ENCODE assay signal across 1 cellular context in the genomic region with DNA sequence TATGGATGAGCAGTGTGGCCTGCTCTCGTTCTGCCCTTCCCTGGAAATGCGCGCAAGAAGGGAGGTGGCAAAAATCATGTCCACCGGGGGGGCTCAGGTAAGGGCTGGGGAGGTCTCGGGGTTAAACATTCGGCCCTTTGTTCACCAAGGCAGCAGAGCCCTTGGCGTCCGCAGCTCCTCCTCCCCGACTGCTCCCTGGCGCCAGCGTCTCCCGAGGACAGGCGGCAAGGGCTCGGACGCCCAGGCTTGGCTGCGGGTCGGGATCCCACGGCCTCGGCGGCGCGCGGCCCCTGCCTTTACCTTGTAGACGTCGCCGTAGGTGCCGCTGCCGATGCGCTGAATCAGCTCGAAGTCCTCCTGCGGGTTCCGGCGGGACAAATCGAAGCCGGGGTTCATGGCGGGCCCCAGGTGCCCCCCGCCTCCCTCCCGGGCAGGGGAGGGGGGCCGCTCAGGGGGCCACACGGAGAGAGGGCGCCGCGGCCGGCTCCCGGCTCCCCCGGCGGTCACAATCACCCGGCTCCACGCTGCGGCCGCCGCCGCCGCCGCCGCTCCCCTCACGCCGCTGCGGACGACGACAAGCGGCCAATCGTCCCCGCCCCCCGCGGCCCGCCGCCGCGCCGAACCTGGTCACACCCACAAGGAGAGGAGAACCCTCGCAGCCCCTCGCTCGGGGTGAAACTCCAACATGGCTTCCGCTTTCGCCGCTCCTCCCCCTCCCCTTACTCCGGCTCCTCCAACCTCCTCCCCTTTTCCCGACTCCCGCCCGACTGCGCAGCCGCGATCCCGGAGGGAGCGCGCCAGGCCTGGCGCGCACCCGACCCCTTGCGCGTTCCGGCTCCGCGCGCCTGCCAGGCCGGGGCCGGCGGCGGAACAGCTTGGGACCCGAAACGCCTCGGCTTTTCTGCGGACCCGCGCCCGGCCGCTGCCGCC.
TF ChIP-seq lines count a peak whose summit lies in the region.

MAP4K3 (minus strand) TSS at position 694 of the 930 bp plus-strand sequence; CDS start at position 396, 298 bp downstream.

TF ChIP-seq in HepG2, 621 proteins besides CTCF, POLR2A, EP300 and RAD21 (continued from another document and continues in another):
- TF ChIP-seq, protein P1, sequence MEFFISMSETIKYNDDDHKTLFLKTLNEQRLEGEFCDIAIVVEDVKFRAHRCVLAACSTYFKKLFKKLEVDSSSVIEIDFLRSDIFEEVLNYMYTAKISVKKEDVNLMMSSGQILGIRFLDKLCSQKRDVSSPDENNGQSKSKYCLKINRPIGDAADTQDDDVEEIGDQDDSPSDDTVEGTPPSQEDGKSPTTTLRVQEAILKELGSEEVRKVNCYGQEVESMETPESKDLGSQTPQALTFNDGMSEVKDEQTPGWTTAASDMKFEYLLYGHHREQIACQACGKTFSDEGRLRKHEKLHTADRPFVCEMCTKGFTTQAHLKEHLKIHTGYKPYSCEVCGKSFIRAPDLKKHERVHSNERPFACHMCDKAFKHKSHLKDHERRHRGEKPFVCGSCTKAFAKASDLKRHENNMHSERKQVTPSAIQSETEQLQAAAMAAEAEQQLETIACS (CRISPR knock-in tag; IDR thresholded peaks at IDR 0.05) = peak; percentile 97
- TF ChIP-seq ZSCAN21 (CRISPR knock-in tag; IDR thresholded peaks at IDR 0.05; ENCODE audit: borderline replicate concordance) = peak; percentile 20
- TF ChIP-seq MAX (IDR thresholded peaks at IDR 0.05) = peak; percentile 74
- TF ChIP-seq IRF2 (CRISPR knock-in tag; IDR thresholded peaks at IDR 0.05) = peak; percentile 31; the same call in 1 of the 2 replicates
- TF ChIP-seq IRX3 (CRISPR knock-in tag; IDR thresholded peaks at IDR 0.05; ENCODE audit: borderline replicate concordance, low read depth) = peak; percentile 86; the same call in 1 of the 2 replicates
- TF ChIP-seq ZNF430 (CRISPR knock-in tag; IDR thresholded peaks at IDR 0.05) = peak; percentile 42
- TF ChIP-seq ZFYVE20 (CRISPR knock-in tag; IDR thresholded peaks at IDR 0.05; ENCODE audit: borderline replicate concordance, low read depth) = no peak
- no peak for TF ChIP-seq KAT2B (IDR thresholded peaks at IDR 0.05; ENCODE audit: borderline replicate concordance, low read depth, low read length)
- no peak for TF ChIP-seq ZBTB49 (CRISPR knock-in tag; IDR thresholded peaks at IDR 0.05; ENCODE audit: borderline replicate concordance)
- TF ChIP-seq, protein P2, sequence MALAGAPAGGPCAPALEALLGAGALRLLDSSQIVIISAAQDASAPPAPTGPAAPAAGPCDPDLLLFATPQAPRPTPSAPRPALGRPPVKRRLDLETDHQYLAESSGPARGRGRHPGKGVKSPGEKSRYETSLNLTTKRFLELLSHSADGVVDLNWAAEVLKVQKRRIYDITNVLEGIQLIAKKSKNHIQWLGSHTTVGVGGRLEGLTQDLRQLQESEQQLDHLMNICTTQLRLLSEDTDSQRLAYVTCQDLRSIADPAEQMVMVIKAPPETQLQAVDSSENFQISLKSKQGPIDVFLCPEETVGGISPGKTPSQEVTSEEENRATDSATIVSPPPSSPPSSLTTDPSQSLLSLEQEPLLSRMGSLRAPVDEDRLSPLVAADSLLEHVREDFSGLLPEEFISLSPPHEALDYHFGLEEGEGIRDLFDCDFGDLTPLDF (CRISPR knock-in tag; IDR thresholded peaks at IDR 0.05) = peak; percentile 1; the same call in 1 of the 2 replicates
- TF ChIP-seq MED1 (CRISPR knock-in tag; IDR thresholded peaks at IDR 0.05) = peak; percentile 58
- peak in 1 of 2 experiments; percentile 86; a peak in 1 of 4 replicates for TF ChIP-seq KLF16 (CRISPR knock-in tag; IDR thresholded peaks at IDR 0.05)
- peak; percentile 89 for TF ChIP-seq BRD4 (CRISPR knock-in tag; IDR thresholded peaks at IDR 0.05)
- TF ChIP-seq, protein P3, sequence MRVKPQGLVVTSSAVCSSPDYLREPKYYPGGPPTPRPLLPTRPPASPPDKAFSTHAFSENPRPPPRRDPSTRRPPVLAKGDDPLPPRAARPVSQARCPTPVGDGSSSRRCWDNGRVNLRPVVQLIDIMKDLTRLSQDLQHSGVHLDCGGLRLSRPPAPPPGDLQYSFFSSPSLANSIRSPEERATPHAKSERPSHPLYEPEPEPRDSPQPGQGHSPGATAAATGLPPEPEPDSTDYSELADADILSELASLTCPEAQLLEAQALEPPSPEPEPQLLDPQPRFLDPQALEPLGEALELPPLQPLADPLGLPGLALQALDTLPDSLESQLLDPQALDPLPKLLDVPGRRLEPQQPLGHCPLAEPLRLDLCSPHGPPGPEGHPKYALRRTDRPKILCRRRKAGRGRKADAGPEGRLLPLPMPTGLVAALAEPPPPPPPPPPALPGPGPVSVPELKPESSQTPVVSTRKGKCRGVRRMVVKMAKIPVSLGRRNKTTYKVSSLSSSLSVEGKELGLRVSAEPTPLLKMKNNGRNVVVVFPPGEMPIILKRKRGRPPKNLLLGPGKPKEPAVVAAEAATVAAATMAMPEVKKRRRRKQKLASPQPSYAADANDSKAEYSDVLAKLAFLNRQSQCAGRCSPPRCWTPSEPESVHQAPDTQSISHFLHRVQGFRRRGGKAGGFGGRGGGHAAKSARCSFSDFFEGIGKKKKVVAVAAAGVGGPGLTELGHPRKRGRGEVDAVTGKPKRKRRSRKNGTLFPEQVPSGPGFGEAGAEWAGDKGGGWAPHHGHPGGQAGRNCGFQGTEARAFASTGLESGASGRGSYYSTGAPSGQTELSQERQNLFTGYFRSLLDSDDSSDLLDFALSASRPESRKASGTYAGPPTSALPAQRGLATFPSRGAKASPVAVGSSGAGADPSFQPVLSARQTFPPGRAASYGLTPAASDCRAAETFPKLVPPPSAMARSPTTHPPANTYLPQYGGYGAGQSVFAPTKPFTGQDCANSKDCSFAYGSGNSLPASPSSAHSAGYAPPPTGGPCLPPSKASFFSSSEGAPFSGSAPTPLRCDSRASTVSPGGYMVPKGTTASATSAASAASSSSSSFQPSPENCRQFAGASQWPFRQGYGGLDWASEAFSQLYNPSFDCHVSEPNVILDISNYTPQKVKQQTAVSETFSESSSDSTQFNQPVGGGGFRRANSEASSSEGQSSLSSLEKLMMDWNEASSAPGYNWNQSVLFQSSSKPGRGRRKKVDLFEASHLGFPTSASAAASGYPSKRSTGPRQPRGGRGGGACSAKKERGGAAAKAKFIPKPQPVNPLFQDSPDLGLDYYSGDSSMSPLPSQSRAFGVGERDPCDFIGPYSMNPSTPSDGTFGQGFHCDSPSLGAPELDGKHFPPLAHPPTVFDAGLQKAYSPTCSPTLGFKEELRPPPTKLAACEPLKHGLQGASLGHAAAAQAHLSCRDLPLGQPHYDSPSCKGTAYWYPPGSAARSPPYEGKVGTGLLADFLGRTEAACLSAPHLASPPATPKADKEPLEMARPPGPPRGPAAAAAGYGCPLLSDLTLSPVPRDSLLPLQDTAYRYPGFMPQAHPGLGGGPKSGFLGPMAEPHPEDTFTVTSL (CRISPR knock-in tag; IDR thresholded peaks at IDR 0.05; ENCODE audit: borderline replicate concordance) = peak; percentile 14
- TF ChIP-seq, protein P4, sequence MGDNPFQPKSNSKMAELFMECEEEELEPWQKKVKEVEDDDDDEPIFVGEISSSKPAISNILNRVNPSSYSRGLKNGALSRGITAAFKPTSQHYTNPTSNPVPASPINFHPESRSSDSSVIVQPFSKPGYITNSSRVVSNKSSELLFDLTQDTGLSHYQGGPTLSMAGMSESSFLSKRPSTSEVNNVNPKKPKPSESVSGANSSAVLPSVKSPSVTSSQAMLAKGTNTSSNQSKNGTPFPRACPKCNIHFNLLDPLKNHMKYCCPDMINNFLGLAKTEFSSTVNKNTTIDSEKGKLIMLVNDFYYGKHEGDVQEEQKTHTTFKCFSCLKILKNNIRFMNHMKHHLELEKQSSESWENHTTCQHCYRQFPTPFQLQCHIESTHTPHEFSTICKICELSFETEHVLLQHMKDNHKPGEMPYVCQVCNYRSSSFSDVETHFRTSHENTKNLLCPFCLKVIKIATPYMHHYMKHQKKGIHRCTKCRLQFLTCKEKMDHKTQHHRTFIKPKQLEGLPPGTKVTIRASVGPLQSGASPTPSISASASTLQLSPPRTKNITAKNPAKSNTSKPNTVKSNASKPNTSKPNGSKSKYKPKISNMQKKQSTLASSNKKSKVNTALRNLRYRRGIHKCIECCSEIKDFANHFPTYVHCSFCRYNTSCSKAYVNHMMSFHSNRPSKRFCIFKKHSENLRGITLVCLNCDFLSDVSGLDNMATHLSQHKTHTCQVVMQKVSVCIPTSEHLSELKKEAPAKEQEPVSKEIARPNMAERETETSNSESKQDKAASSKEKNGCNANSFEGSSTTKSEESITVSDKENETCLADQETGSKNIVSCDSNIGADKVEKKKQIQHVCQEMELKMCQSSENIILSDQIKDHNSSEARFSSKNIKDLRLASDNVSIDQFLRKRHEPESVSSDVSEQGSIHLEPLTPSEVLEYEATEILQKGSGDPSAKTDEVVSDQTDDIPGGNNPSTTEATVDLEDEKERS (CRISPR knock-in tag; IDR thresholded peaks at IDR 0.05) = peak; percentile 62; the same call in 1 of the 2 replicates
- TF ChIP-seq, protein P5, sequence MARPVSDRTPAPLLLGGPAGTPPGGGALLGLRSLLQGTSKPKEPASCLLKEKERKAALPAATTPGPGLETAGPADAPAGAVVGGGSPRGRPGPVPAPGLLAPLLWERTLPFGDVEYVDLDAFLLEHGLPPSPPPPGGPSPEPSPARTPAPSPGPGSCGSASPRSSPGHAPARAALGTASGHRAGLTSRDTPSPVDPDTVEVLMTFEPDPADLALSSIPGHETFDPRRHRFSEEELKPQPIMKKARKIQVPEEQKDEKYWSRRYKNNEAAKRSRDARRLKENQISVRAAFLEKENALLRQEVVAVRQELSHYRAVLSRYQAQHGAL (CRISPR knock-in tag; IDR thresholded peaks at IDR 0.05; ENCODE audit: not compliant biosample characterization) = peak; percentile 21
- peak; percentile 12; the same call in 1 of the 2 replicates for TF ChIP-seq ZNF776 (CRISPR knock-in tag; IDR thresholded peaks at IDR 0.05)
- TF ChIP-seq RARA (CRISPR knock-in tag; IDR thresholded peaks at IDR 0.05) = peak; percentile 39; the same call in 1 of the 2 replicates
- TF ChIP-seq POLR2G (IDR thresholded peaks at IDR 0.05; ENCODE audit: low read depth, low read length) = peak; percentile 94
- TF ChIP-seq STAT6 (CRISPR knock-in tag; IDR thresholded peaks at IDR 0.05; ENCODE audit: borderline replicate concordance) = 0 out of 2 replicates have a peak, but pooled peaks have one; percentile 49
- TF ChIP-seq FOXJ3 (CRISPR knock-in tag; IDR thresholded peaks at IDR 0.05; ENCODE audit: borderline replicate concordance) = no peak; the same call in 1 of the 2 replicates
- TF ChIP-seq ZNF674 (CRISPR knock-in tag; IDR thresholded peaks at IDR 0.05; ENCODE audit: low read depth) = 0 out of 2 replicates have a peak, but pooled peaks have one; percentile 20
- TF ChIP-seq, protein P6, sequence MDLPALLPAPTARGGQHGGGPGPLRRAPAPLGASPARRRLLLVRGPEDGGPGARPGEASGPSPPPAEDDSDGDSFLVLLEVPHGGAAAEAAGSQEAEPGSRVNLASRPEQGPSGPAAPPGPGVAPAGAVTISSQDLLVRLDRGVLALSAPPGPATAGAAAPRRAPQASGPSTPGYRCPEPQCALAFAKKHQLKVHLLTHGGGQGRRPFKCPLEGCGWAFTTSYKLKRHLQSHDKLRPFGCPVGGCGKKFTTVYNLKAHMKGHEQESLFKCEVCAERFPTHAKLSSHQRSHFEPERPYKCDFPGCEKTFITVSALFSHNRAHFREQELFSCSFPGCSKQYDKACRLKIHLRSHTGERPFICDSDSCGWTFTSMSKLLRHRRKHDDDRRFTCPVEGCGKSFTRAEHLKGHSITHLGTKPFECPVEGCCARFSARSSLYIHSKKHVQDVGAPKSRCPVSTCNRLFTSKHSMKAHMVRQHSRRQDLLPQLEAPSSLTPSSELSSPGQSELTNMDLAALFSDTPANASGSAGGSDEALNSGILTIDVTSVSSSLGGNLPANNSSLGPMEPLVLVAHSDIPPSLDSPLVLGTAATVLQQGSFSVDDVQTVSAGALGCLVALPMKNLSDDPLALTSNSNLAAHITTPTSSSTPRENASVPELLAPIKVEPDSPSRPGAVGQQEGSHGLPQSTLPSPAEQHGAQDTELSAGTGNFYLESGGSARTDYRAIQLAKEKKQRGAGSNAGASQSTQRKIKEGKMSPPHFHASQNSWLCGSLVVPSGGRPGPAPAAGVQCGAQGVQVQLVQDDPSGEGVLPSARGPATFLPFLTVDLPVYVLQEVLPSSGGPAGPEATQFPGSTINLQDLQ (CRISPR knock-in tag; IDR thresholded peaks at IDR 0.05) = no peak
